32 cellular contexts compared by ENCODE assay signal in genomic region chr19:23949611-23950010, GRCh38.
"Had no signal": no experiment of that assay in that cellular context is flagged by ENCODE, and none has a peak within 500 bp of the region (broad histone marks: within the 10 kb centered on the region; RNA-seq: fewer than 3 reads in every experiment).

No MANE protein-coding gene starts in this region.

- H3K27ac ChIP-seq: adrenal gland, body of pancreas, breast epithelium, KMS-11, Peyer's patch, SJSA1 had no signal

- H3K4me2 ChIP-seq: KMS-11, SK-N-SH had no signal

- H3K27me3 ChIP-seq: adrenal gland, body of pancreas, breast epithelium, Peyer's patch, SJSA1 had no signal

- ATAC-seq: activated CD8-positive, alpha-beta T cell treated with anti-CD3 and anti-CD28 coated beads for 36 hours; activated T-cell treated with anti-CD3 and anti-CD28 coated beads, Interleukin-2, amount 50 U/mL, for 72 hours; body of pancreas; PC-3 had no signal

- H3K4me1 ChIP-seq: adrenal gland, body of pancreas, breast epithelium, Peyer's patch, SJSA1 had no signal

- H3K36me3 ChIP-seq: adrenal gland, breast epithelium, Peyer's patch, SJSA1 had no signal

- DNase-seq: activated CD4-positive, alpha-beta T cell treated with anti-CD3 and anti-CD28 coated beads, Interleukin-2, amount 10 ng/mL, durations not matched to agents 24 days and 14 days; activated CD4-positive, alpha-beta T cell treated with anti-CD3 and anti-CD28 coated beads, Interleukin-2, amount 50 U/mL, for 4 hours; activated CD8-positive, alpha-beta T cell treated with anti-CD3 and anti-CD28 coated beads for 36 hours; activated gamma-delta T cell; activated naive CD4-positive, alpha-beta T cell treated with Interleukin-2 at 50 U/mL for 16 hours; activated naive CD8-positive, alpha-beta T cell treated with anti-CD3 and anti-CD28 coated beads, Interleukin-2, amount 10 ng/mL, durations not matched to agents 7 days and 5 days; activated T-cell treated with anti-CD3 and anti-CD28 coated beads, Interleukin-2, amount 50 U/mL, for 1 hour; activated T-cell treated with anti-CD3 and anti-CD28 coated beads, Interleukin-2, amount 50 U/mL, for 72 hours; adrenal gland; body of pancreas; MM.1S; MV-4-11; NCI-H1092; NCI-H1417; NCI-H146; NCI-H187; NCI-H2029 treated with DMSO at 0.1 percent for 48 hours; NCI-H2107; NCI-H2171; NCI-H510A; NCI-H526; NK-92 treated with Interleukin-12 subunit alpha and Interleukin-12 subunit beta, amount 100 ng/mL, for 24 hours; PC-3; Peyer's patch; RPMI8226; SHP77 treated with DMSO at 0.1 percent for 48 hours; SK-N-SH had no signal

- FAIRE-seq: astrocyte, TTC549 had no signal

- H3K9ac ChIP-seq: KMS-11, SK-N-SH had no signal

- H3K9me3 ChIP-seq: adrenal gland, body of pancreas, SJSA1, SK-N-SH had no signal

- H3K4me3 ChIP-seq: adrenal gland, body of pancreas, Peyer's patch, SJSA1 had no signal
